Comparison of ENCODE assay signal across 17 cellular contexts in genomic region chr10:98332623-98333269, GRCh38.
DNase-seq lines count a peak whose midpoint lies in the region; ATAC-seq and TF ChIP-seq lines count a peak whose summit lies in the region.
"Had no signal": no experiment of that assay in that cellular context is flagged by ENCODE, and none has a peak within 500 bp of the region (broad histone marks: within the 10 kb centered on the region; RNA-seq: fewer than 3 reads in every experiment).

No MANE protein-coding gene starts in this region.

- no peaks in the 10 kb centered on the region for H3K79me2 ChIP-seq in GM23248 (ENCODE audit: insufficient read depth)

- no peak overlapping the region for H3K9ac ChIP-seq in GM23248
- no peak overlapping the region for H3K9ac ChIP-seq in SK-N-MC (ENCODE audit: insufficient read length)

- H4K20me1 ChIP-seq in GM23248 (ENCODE audit: insufficient read depth) = no peaks in the 10 kb centered on the region

- ATAC-seq in left colon (peak; percentile 11), GM18505 (IDR thresholded peaks at IDR 0.05; ENCODE audit: unreplicated experiment) (no peak)

- H3K27ac ChIP-seq in GM23248 = no peak overlapping the region
- H3K27ac ChIP-seq in SK-N-MC = no peak overlapping the region
- H3K27ac ChIP-seq: ovary, skin epidermis had no signal

- no peak overlapping the region for H3K4me3 Mint-ChIP-seq in chondrocyte (ENCODE audit: unreplicated experiment)
- H3K4me3 Mint-ChIP-seq: activated CD4-positive, alpha-beta T cell treated with anti-CD3 and anti-CD28 coated beads, Interleukin-2, amount 10 ng/mL, durations not matched to agents 24 days and 14 days; B cell; immature natural killer cell had no signal

- H3K9me3 Mint-ChIP-seq in chondrocyte (ENCODE audit: low read depth) = peaks cover 5% of the 10 kb centered on the region
- H3K9me3 Mint-ChIP-seq: immature natural killer cell had no signal

- H3K27me3 ChIP-seq in GM23248 (replicated peaks; ENCODE audit: insufficient read depth) = no peaks in the 10 kb centered on the region
- H3K27me3 ChIP-seq: ovary had no signal

- H3K4me1 Mint-ChIP-seq in chondrocyte (ENCODE audit: low read depth) = no peaks in the 10 kb centered on the region
- H3K4me1 Mint-ChIP-seq: activated CD4-positive, alpha-beta T cell treated with anti-CD3 and anti-CD28 coated beads, Interleukin-2, amount 10 ng/mL, durations not matched to agents 24 days and 14 days; immature natural killer cell had no signal

- H3F3A ChIP-seq in GM23248 (ENCODE audit: insufficient read depth) = peaks cover 9% of the 10 kb centered on the region; the same call in 1 of the 2 replicates

- H3K36me3 ChIP-seq in GM23248 (ENCODE audit: low read depth) = no peaks in the 10 kb centered on the region
- H3K36me3 ChIP-seq in SK-N-MC (ENCODE audit: insufficient read depth, low read length) = no peaks in the 10 kb centered on the region
- H3K36me3 ChIP-seq: ovary had no signal

- intact Hi-C loops in left colon (cut with DNase I, micrococcal nuclease) = no loop called here

- no peaks in the 10 kb centered on the region for H3K9me3 ChIP-seq in GM23248 (ENCODE audit: low read depth)
- H3K9me3 ChIP-seq in SK-N-MC (ENCODE audit: low read depth, low read length) = no peaks in the 10 kb centered on the region
- H3K9me3 ChIP-seq: ovary had no signal

- DNase-seq in COLO829 (ENCODE audit: low spot score) (peak; percentile 77), GM23248 (no peak), SK-N-MC (ENCODE audit: low read depth, low spot score) (no peak), left colon (no peak), chondrocyte (ENCODE audit: low spot score) (no peak), iPS-NIHi7 (ENCODE audit: extremely low spot score) (no peak)
- DNase-seq: Calu3; immature natural killer cell; NCI-H2029; ovary; stimulated activated CD4-positive, alpha-beta T cell treated with anti-CD3 and anti-CD28 coated beads, Interleukin-4, amount 100 ng/mL, for 4 hours; substantia nigra had no signal

- in situ Hi-C loops in GM23248 (cut with MboI) = no loop called here

- peaks cover 10% of the 10 kb centered on the region for H3K27me3 Mint-ChIP-seq in chondrocyte (ENCODE audit: low read depth)
- H3K27me3 Mint-ChIP-seq: B cell had no signal

- no peaks in the 10 kb centered on the region for H3K9me2 ChIP-seq in GM23248 (ENCODE audit: insufficient read depth)

- no peak for TF ChIP-seq POLR2A in GM18505 (IDR thresholded peaks at IDR 0.05; ENCODE audit: borderline replicate concordance, extremely low read depth, insufficient read depth, insufficient read length)

- H3K4me1 ChIP-seq in GM23248 (ENCODE audit: insufficient read depth) = peaks cover 11% of the 10 kb centered on the region

- no peak overlapping the region for H3K27ac Mint-ChIP-seq in chondrocyte (ENCODE audit: unreplicated experiment)
- H3K27ac Mint-ChIP-seq: activated CD4-positive, alpha-beta T cell treated with anti-CD3 and anti-CD28 coated beads, Interleukin-2, amount 10 ng/mL, durations not matched to agents 24 days and 14 days; B cell; immature natural killer cell had no signal

- TF ChIP-seq CTCF in chondrocyte (IDR thresholded peaks at IDR 0.05) = no peak

- peak overlapping the region; percentile 11 for H2AFZ ChIP-seq in GM23248

- no peaks in the 10 kb centered on the region for H3K36me3 Mint-ChIP-seq in chondrocyte (ENCODE audit: low read depth)
- H3K36me3 Mint-ChIP-seq: immature natural killer cell had no signal

- no peak overlapping the region for H3K4me2 ChIP-seq in GM23248 (ENCODE audit: unreplicated experiment)

- 51 to 56% methylated on average over 8 of the region's 8 CpGs for WGBS in GM23248 (ENCODE audit: low coverage in 1 of 2, low lambda C conversion rate in 2 of 2, missing lambda C conversion rate in 2 of 2), 2 experiments

- H3K4me3 ChIP-seq in GM23248 (no peak overlapping the region), SK-N-MC (0 out of 2 replicates have a peak overlapping the region, but pooled peaks have one; percentile 18)
- H3K4me3 ChIP-seq: lung, ovary, skin epidermis had no signal
